ENCODE assay signal across 22 cellular contexts in the genomic region with DNA sequence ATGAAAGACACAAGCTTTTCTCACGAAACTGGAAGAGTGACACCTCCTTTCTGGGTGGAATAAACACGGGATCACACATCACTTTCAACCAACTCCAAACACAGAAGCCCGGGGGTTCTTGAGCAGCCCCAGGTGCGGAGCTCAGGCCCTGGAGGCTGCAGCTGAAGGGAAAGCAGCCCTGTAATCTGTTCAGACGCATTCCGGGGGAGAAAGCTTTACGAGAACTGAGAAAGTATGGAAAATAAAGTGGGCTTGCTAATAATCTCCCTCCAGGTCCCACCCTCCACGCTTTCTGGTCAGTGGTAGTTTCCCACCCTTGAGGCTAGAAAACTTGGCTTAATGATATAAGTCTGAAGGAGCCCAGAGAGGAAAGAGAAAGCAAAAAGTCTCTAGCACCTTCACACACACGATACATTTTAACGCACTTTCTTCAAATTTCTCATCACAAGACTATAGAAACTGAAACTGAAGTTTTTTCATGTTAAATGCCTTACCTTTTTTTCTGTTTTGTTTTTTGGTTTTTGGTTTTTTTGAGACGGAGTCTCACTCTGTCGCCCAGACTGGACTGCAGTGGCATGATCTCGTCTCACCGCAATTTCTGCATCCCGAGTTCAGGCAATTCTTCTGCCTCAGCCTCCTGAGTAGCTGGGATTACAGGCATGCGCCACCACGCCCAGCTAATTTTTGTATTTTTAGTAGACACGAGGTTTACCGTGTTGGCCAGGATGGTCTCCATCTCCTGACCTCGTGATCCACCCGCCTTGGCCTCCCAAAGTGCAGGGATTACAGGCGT.
DNase-seq lines count a peak whose midpoint lies in the region; ATAC-seq and TF ChIP-seq lines count a peak whose summit lies in the region.
"Had no signal": no experiment of that assay in that cellular context is flagged by ENCODE, and none has a peak within 500 bp of the region (broad histone marks: within the 10 kb centered on the region; RNA-seq: fewer than 3 reads in every experiment).

No MANE protein-coding gene starts in this region.

- H3K9me3 Mint-ChIP-seq in CD4-positive, alpha-beta memory T cell = no peaks in the 10 kb centered on the region
- H3K9me3 Mint-ChIP-seq in chondrocyte (ENCODE audit: low read depth) (no peaks in the 10 kb centered on the region), CD14-positive monocyte (no peaks in the 10 kb centered on the region)
- H3K9me3 Mint-ChIP-seq: activated naive CD4-positive, alpha-beta T cell treated with anti-CD3 and anti-CD28 coated beads, Interleukin-2, amount 50 U/mL, for 72 hours; natural killer cell had no signal

- no peak for TF ChIP-seq CTCF in GM13976 (IDR thresholded peaks at IDR 0.05; ENCODE audit: borderline replicate concordance, control extremely low read depth, extremely low read depth, insufficient read depth, missing control alignments)
- TF ChIP-seq CTCF in chondrocyte (IDR thresholded peaks at IDR 0.05) = no peak
- TF ChIP-seq CTCF in CD14-positive monocyte (IDR thresholded peaks at IDR 0.05) = no peak
- no peak for TF ChIP-seq CTCF in uterus (IDR thresholded peaks at IDR 0.05)

- peak overlapping the region; percentile 64 to 84 (median 76) for H3K4me3 Mint-ChIP-seq in CD4-positive, alpha-beta memory T cell
- H3K4me3 Mint-ChIP-seq in chondrocyte (ENCODE audit: unreplicated experiment) = no peak overlapping the region
- H3K4me3 Mint-ChIP-seq in CD14-positive monocyte = no peak overlapping the region
- H3K4me3 Mint-ChIP-seq: natural killer cell had no signal

- H3K4me1 ChIP-seq in CD4-positive, alpha-beta memory T cell (ENCODE audit: insufficient read depth, low read length) = no peaks in the 10 kb centered on the region
- H3K4me1 ChIP-seq in uterus = no peaks in the 10 kb centered on the region
- H3K4me1 ChIP-seq: colonic mucosa had no signal

- H3K27ac Mint-ChIP-seq in CD4-positive, alpha-beta memory T cell = peak overlapping the region in 4 of 7 donors; percentile 55 to 87 (median 78)
- H3K27ac Mint-ChIP-seq in chondrocyte (ENCODE audit: unreplicated experiment) (peak overlapping the region; percentile 29), CD14-positive monocyte (peak overlapping the region in 1 of 7 donors; percentile 36)

- intact Hi-C loops in CD4-positive, alpha-beta memory T cell (cut with micrococcal nuclease) = no loop called here
- intact Hi-C loops in CD14-positive monocyte (cut with micrococcal nuclease) = no loop called here
- intact Hi-C loops in uterus (cut with DNase I; ENCODE audit: low total_unique reads) = no loop called here

- no peak overlapping the region for H3K4me3 ChIP-seq in CD4-positive, alpha-beta memory T cell (ENCODE audit: low read length in 2 of 2)
- no peak overlapping the region for H3K4me3 ChIP-seq in uterus
- H3K4me3 ChIP-seq: colonic mucosa had no signal

- POLR2A ChIA-PET in CD4-positive, alpha-beta memory T cell (lab: Charles Lee; ENCODE audit: partially characterized antibody) = no interaction called here

- DNase-seq in CD4-positive, alpha-beta memory T cell = peak in 1 of 5 donors; percentile 11
- DNase-seq in GM13976 (ENCODE audit: low spot score) (peak; percentile 69), RPMI8226 (peak; percentile 19), chondrocyte (ENCODE audit: low spot score) (no peak), CD14-positive monocyte (ENCODE audit: low spot score) (no peak), hippocampal formation (lab: John Stamatoyannopoulos, UW) (no peak), uterus (no peak)
- DNase-seq: activated CD8-positive, alpha-beta memory T cell treated with anti-CD3 and anti-CD28 coated beads, Interleukin-2, amount 50 U/mL, for 48 hours; colonic mucosa; GOT3; hypothalamus; natural killer cell; NCI-H1694 treated with DMSO at 0.1 percent for 48 hours; NCI-H345; posterior cingulate gyrus; stimulated activated CD4-positive, alpha-beta T cell treated with anti-CD3 and anti-CD28 coated beads, Interleukin-4, amount 100 ng/mL, for 1 hour; substantia nigra; WERI-Rb-1 had no signal

- H3K36me3 ChIP-seq in CD4-positive, alpha-beta memory T cell (ENCODE audit: insufficient read depth, low read length) = no peaks in the 10 kb centered on the region
- no peaks in the 10 kb centered on the region for H3K36me3 ChIP-seq in uterus
- H3K36me3 ChIP-seq: colonic mucosa, WERI-Rb-1 had no signal

- no peak for TF ChIP-seq POLR2A in uterus (IDR thresholded peaks at IDR 0.05)

- no peak overlapping the region for H3K27ac ChIP-seq in CD4-positive, alpha-beta memory T cell (ENCODE audit: low read depth, low read length)
- no peak overlapping the region for H3K27ac ChIP-seq in uterus
- H3K27ac ChIP-seq: colonic mucosa, WERI-Rb-1 had no signal

- peaks cover 1 to 20% (median 8%) of the 10 kb centered on the region in 4 donors for H3K4me1 Mint-ChIP-seq in CD4-positive, alpha-beta memory T cell
- peaks cover 23% of the 10 kb centered on the region for H3K4me1 Mint-ChIP-seq in chondrocyte (ENCODE audit: low read depth)
- no peaks in the 10 kb centered on the region for H3K4me1 Mint-ChIP-seq in CD14-positive monocyte

- H3K27me3 Mint-ChIP-seq in CD4-positive, alpha-beta memory T cell = no peaks in the 10 kb centered on the region
- no peaks in the 10 kb centered on the region for H3K27me3 Mint-ChIP-seq in chondrocyte (ENCODE audit: low read depth)
- H3K27me3 Mint-ChIP-seq in CD14-positive monocyte (ENCODE audit: low read depth in 3 of 3) = no peaks in the 10 kb centered on the region

- no peaks in the 10 kb centered on the region for H3K27me3 ChIP-seq in CD4-positive, alpha-beta memory T cell (ENCODE audit: insufficient read depth, low read length)
- no peaks in the 10 kb centered on the region for H3K27me3 ChIP-seq in uterus
- H3K27me3 ChIP-seq: colonic mucosa had no signal

- CTCF ChIA-PET in CD4-positive, alpha-beta memory T cell (lab: Charles Lee; ENCODE audit: partially characterized antibody) = no interaction called here

- in situ Hi-C loops in GM13976 (cut with MboI; ENCODE audit: low sequenced_read_pairs, unreplicated experiment) = no loop called here

- no peak for ATAC-seq in GM18519 (IDR thresholded peaks at IDR 0.05; ENCODE audit: low FRiP score, unreplicated experiment)
- ATAC-seq: HepG2, Right ventricle myocardium inferior had no signal

- no peaks in the 10 kb centered on the region for H3K36me3 Mint-ChIP-seq in CD4-positive, alpha-beta memory T cell
- H3K36me3 Mint-ChIP-seq in chondrocyte (ENCODE audit: low read depth) (peaks cover 38% of the 10 kb centered on the region), CD14-positive monocyte (peaks cover 24 to 32% of the 10 kb centered on the region in 2 donors)
- H3K36me3 Mint-ChIP-seq: activated naive CD4-positive, alpha-beta T cell treated with anti-CD3 and anti-CD28 coated beads, Interleukin-2, amount 50 U/mL, for 72 hours; natural killer cell had no signal

- no peaks in the 10 kb centered on the region for H3K9me3 ChIP-seq in CD4-positive, alpha-beta memory T cell (ENCODE audit: control insufficient read depth in 1 of 2, low read length in 2 of 2)
- no peaks in the 10 kb centered on the region for H3K9me3 ChIP-seq in uterus
- H3K9me3 ChIP-seq: colonic mucosa had no signal

Comparison
In these comparisons a context has a peak if more than half of its experiments do, and no peak if none do; other contexts are left out.
1. DNase-seq: peak in GM13976 (single experiment) and RPMI8226 (single experiment); none in chondrocyte (single experiment), CD14-positive monocyte (single experiment), hippocampal formation (0 of 2) and uterus (0 of 2).
2. H3K4me3 Mint-ChIP-seq: peak in CD4-positive, alpha-beta memory T cell (8 of 8); none in chondrocyte (single experiment) and CD14-positive monocyte (0 of 2).